In genomic region chr17:65787503-65787902, GRCh38 we compare ENCODE assay signal across 23 cellular contexts.
DNase-seq lines count a peak whose midpoint lies in the region; ATAC-seq, FAIRE-seq and TF ChIP-seq lines count a peak whose summit lies in the region.
"Had no signal": no experiment of that assay in that cellular context is flagged by ENCODE, and none has a peak within 500 bp of the region (broad histone marks: within the 10 kb centered on the region; RNA-seq: fewer than 3 reads in every experiment).

No MANE protein-coding gene starts in this region.

- ATAC-seq in activated T-cell treated with anti-CD3 and anti-CD28 coated beads, Interleukin-2, amount 50 U/mL, for 72 hours (replicated peaks in 1 of 2), result no peak
- ATAC-seq in A549 (no peak), pancreas (no peak)
- ATAC-seq: CD8-positive, alpha-beta T cell had no signal

- peaks cover 6% of the 10 kb centered on the region for H3K27me3 Mint-ChIP-seq in activated T-cell treated with anti-CD3 and anti-CD28 coated beads, Interleukin-2, amount 50 U/mL, for 72 hours (ENCODE audit: low read depth)
- no peaks in the 10 kb centered on the region for H3K27me3 Mint-ChIP-seq in astrocyte (ENCODE audit: low read depth, unreplicated experiment)
- H3K27me3 Mint-ChIP-seq: CD4-positive, alpha-beta T cell had no signal

- H3K36me3 ChIP-seq in astrocyte (ENCODE audit: insufficient read depth, low read length) (no peaks in the 10 kb centered on the region), pancreas (no peaks in the 10 kb centered on the region)
- H3K36me3 ChIP-seq: BLaER1 treated with 17β-estradiol and CSF1 and Interleukin-3, amounts not matched to agents 10 nM and 100 nM had no signal

- TF ChIP-seq POLR2A in A549 (IDR thresholded peaks at IDR 0.05; ENCODE audit: low read length), result no peak

- H3K4me3 ChIP-seq in A549 (no peak overlapping the region), astrocyte (ENCODE audit: insufficient read depth, low read depth, low read length) (no peak overlapping the region), pancreas (no peak overlapping the region)
- H3K4me3 ChIP-seq: BLaER1 treated with 17β-estradiol and CSF1 and Interleukin-3, amounts not matched to agents 10 nM and 100 nM had no signal

- FAIRE-seq in A549 (lab: Jason Lieb, UNC), result no peak
- FAIRE-seq in astrocyte (lab: Jason Lieb, UNC), result peak; percentile 26
- FAIRE-seq in pancreas (lab: Jason Lieb, UNC), result peak; percentile 54
- FAIRE-seq: D721Med, G401.6, GM12891, GM19239 had no signal

- H3K27ac ChIP-seq in A549 (no peak overlapping the region; a peak in 1 of 6 replicates), astrocyte (ENCODE audit: low read depth, low read length) (no peak overlapping the region), pancreas (no peak overlapping the region)
- H3K27ac ChIP-seq: 22Rv1; BLaER1 treated with 17β-estradiol and CSF1 and Interleukin-3, amounts not matched to agents 10 nM and 100 nM; C4-2B had no signal

- no peak overlapping the region for H3K9ac ChIP-seq in astrocyte (ENCODE audit: low read length)
- H3K9ac ChIP-seq: BLaER1 treated with 17β-estradiol and CSF1 and Interleukin-3, amounts not matched to agents 10 nM and 100 nM had no signal

- intact Hi-C loops in pancreas (cut with DNase I), result no loop called here

- CTCF ChIA-PET in A549 (lab: Yijun Ruan, JAX), result no interaction called here

- H3K4me1 Mint-ChIP-seq in activated T-cell treated with anti-CD3 and anti-CD28 coated beads, Interleukin-2, amount 50 U/mL, for 72 hours (ENCODE audit: low read depth), result no peaks in the 10 kb centered on the region
- peaks cover 22% of the 10 kb centered on the region for H3K4me1 Mint-ChIP-seq in astrocyte (ENCODE audit: low read depth, unreplicated experiment)
- H3K4me1 Mint-ChIP-seq: B cell had no signal

- peaks cover 33% of the 10 kb centered on the region for H3K4me1 ChIP-seq in A549
- peaks cover 18% of the 10 kb centered on the region for H3K4me1 ChIP-seq in astrocyte (ENCODE audit: insufficient read depth, low read length)
- peaks cover 0 to 15% (median 6%) of the 10 kb centered on the region in 3 donors for H3K4me1 ChIP-seq in pancreas

- TF ChIP-seq RAD21 in A549 (conservative IDR thresholded peaks at IDR 0.05 in 1 of 2, IDR thresholded peaks at IDR 0.05 in 1 of 2), result no peak

- H3K4me2 ChIP-seq in A549 (no peak overlapping the region), astrocyte (ENCODE audit: low read length) (no peak overlapping the region)
- H3K4me2 ChIP-seq: BLaER1 treated with 17β-estradiol and CSF1 and Interleukin-3, amounts not matched to agents 10 nM and 100 nM had no signal

- no peaks in the 10 kb centered on the region for H4K20me1 ChIP-seq in astrocyte (ENCODE audit: insufficient read depth, low read length)
- H4K20me1 ChIP-seq: BLaER1 treated with 17β-estradiol and CSF1 and Interleukin-3, amounts not matched to agents 10 nM and 100 nM had no signal

- TF ChIP-seq EP300 in A549 (IDR thresholded peaks at IDR 0.05), result no peak

- H3K27ac Mint-ChIP-seq in activated T-cell treated with anti-CD3 and anti-CD28 coated beads, Interleukin-2, amount 50 U/mL, for 72 hours, result peak overlapping the region; percentile 72
- H3K27ac Mint-ChIP-seq in astrocyte (ENCODE audit: unreplicated experiment), result no peak overlapping the region
- H3K27ac Mint-ChIP-seq: B cell; CD4-positive, alpha-beta T cell; CD8-positive, alpha-beta T cell had no signal

- TF ChIP-seq CTCF in A549 (IDR thresholded peaks at IDR 0.05) (no peak), astrocyte (IDR thresholded peaks at IDR 0.05; ENCODE audit: insufficient read depth, low read depth, low read length) (no peak), pancreas (IDR thresholded peaks at IDR 0.05) (no peak)

- 91% methylated on average over 1 of the region's 1 CpG for WGBS in A549 (ENCODE audit: missing lambda C conversion rate)
- WGBS in pancreas, 2 donors, result 95 to 98% methylated on average over 1 of the region's 1 CpG

- no peak overlapping the region for H3K4me3 Mint-ChIP-seq in activated T-cell treated with anti-CD3 and anti-CD28 coated beads, Interleukin-2, amount 50 U/mL, for 72 hours
- H3K4me3 Mint-ChIP-seq in astrocyte (ENCODE audit: unreplicated experiment), result no peak overlapping the region
- H3K4me3 Mint-ChIP-seq: B cell; CD4-positive, alpha-beta T cell; CD8-positive, alpha-beta T cell had no signal

- POLR2A ChIA-PET in A549 (lab: Yijun Ruan, JAX), result no interaction called here

- H3K36me3 Mint-ChIP-seq in activated T-cell treated with anti-CD3 and anti-CD28 coated beads, Interleukin-2, amount 50 U/mL, for 72 hours (ENCODE audit: insufficient read depth in 2 of 2), result no peaks in the 10 kb centered on the region
- H3K36me3 Mint-ChIP-seq in astrocyte (ENCODE audit: low read depth, unreplicated experiment), result no peaks in the 10 kb centered on the region
- H3K36me3 Mint-ChIP-seq: CD8-positive, alpha-beta T cell had no signal

- H2AFZ ChIP-seq in astrocyte (ENCODE audit: low read depth, low read length), result no peak overlapping the region

- no peaks in the 10 kb centered on the region for H3K79me2 ChIP-seq in astrocyte (ENCODE audit: insufficient read depth, low read length)

- H3K27me3 ChIP-seq in astrocyte (ENCODE audit: insufficient read depth, low read length), result no peaks in the 10 kb centered on the region
- H3K27me3 ChIP-seq in pancreas, result no peaks in the 10 kb centered on the region
- H3K27me3 ChIP-seq: BLaER1 treated with 17β-estradiol and CSF1 and Interleukin-3, amounts not matched to agents 10 nM and 100 nM had no signal

- peaks cover 3% of the 10 kb centered on the region; the same call in 1 of the 3 replicates for H3K9me3 ChIP-seq in A549
- H3K9me3 ChIP-seq in astrocyte (ENCODE audit: insufficient read depth, low read depth, low read length), result no peaks in the 10 kb centered on the region
- H3K9me3 ChIP-seq in pancreas, result no peaks in the 10 kb centered on the region
- H3K9me3 ChIP-seq: Caco-2 had no signal

- DNase-seq in activated T-cell treated with anti-CD3 and anti-CD28 coated beads, Interleukin-2, amount 50 U/mL, for 72 hours, result no peak
- DNase-seq in activated T-cell treated with anti-CD3 and anti-CD28 coated beads for 4 hours (no peak), A549 (ENCODE audit: low read depth in 1 of 2, low spot score in 1 of 2) (no peak), astrocyte (ENCODE audit: low read depth) (no peak), pancreas (no peak), AG08395 (ENCODE audit: low spot score) (no peak), foreskin melanocyte (no peak)
- DNase-seq: ACHN; AML-193; Caco-2; Calu3; CD4-positive, alpha-beta T cell; CD8-positive, alpha-beta T cell; DMS79 treated with DMSO at 0.1 percent for 48 hours; GF-D8 had no signal

- no peaks in the 10 kb centered on the region for H3K9me3 Mint-ChIP-seq in activated T-cell treated with anti-CD3 and anti-CD28 coated beads, Interleukin-2, amount 50 U/mL, for 72 hours
- H3K9me3 Mint-ChIP-seq in astrocyte (ENCODE audit: unreplicated experiment), result peaks cover 1% of the 10 kb centered on the region
- H3K9me3 Mint-ChIP-seq: CD4-positive, alpha-beta T cell; CD8-positive, alpha-beta T cell had no signal

TF ChIP-seq in A549, 52 proteins besides CTCF, POLR2A, EP300 and RAD21:
- TF ChIP-seq JUNB (IDR thresholded peaks at IDR 0.05) (no peak), MAFK (IDR thresholded peaks at IDR 0.05; ENCODE audit: partially characterized antibody) (peak; percentile 83)
